ENCODE assay signal across 27 cellular contexts in genomic region chr12:116926283-116927243, GRCh38. TPM values are rescaled to one million over a fixed set of nuclear protein-coding genes. Genes with fewer than 3 reads are reported as not detected.
DNase-seq lines count a peak whose midpoint lies in the region; ATAC-seq and TF ChIP-seq lines count a peak whose summit lies in the region.
"Had no signal": no experiment of that assay in that cellular context is flagged by ENCODE, and none has a peak within 500 bp of the region (broad histone marks: within the 10 kb centered on the region; RNA-seq: fewer than 3 reads in every experiment).

No MANE protein-coding gene starts in this region.

- POLR2A ChIA-PET in IMR-90 (lab: Charles Lee; ENCODE audit: unreplicated experiment): no interaction called here
- POLR2A ChIA-PET in naive thymus-derived CD8-positive, alpha-beta T cell (lab: Charles Lee): no interaction called here

- DNase-seq in IMR-90: no peak
- no peak for DNase-seq in endodermal cell
- no peak for DNase-seq in naive thymus-derived CD8-positive, alpha-beta T cell
- no peak for DNase-seq in stimulated activated naive CD4-positive, alpha-beta T cell (lab: John Stamatoyannopoulos, UW)
- no peak for DNase-seq in KBM-7
- DNase-seq in NOMO-1 (lab: John Stamatoyannopoulos, UW; ENCODE audit: unreplicated experiment in 2 of 2): no peak
- DNase-seq: activated gamma-delta T cell; CD4-positive, alpha-beta T cell; foreskin melanocyte; GM23248; MV-4-11; natural killer cell; NCI-H187 treated with DMSO at 0.1 percent for 48 hours; NCI-H226; NCI-H774; PC-9; SJCRH30; small intestine; stimulated activated naive CD8-positive, alpha-beta T cell treated with anti-CD3 and anti-CD28 coated beads, Interleukin-15, Interleukin-2, amounts not matched to agents 100 U/mL and 50 U/mL, for 24 hours; transverse colon had no signal

- 0 out of 2 replicates have a peak overlapping the region, but pooled peaks have one; percentile 25 for H3K23ac ChIP-seq in IMR-90 (ENCODE audit: low read depth, low read length)

- H3K4me1 Mint-ChIP-seq in endodermal cell: peaks cover 43% of the 10 kb centered on the region
- peaks cover 29 to 80% (median 66%) of the 10 kb centered on the region in 4 donors for H3K4me1 Mint-ChIP-seq in naive thymus-derived CD8-positive, alpha-beta T cell

- no peak overlapping the region for H3K4ac ChIP-seq in IMR-90 (ENCODE audit: low read depth, low read length)

- no peak overlapping the region for H3K4me3 Mint-ChIP-seq in endodermal cell
- peak overlapping the region in 7 of 10 donors; percentile 22 to 68 (median 46) for H3K4me3 Mint-ChIP-seq in naive thymus-derived CD8-positive, alpha-beta T cell
- H3K4me3 Mint-ChIP-seq: CD4-positive, alpha-beta T cell; dendritic cell treated with granulocyte-macrophage colony-stimulating factor and Interleukin-4, amounts not matched to agents 40 ng/mL and 50 ng/mL, for 4 days; memory B cell; natural killer cell; T-helper 1 cell treated with Interleukin-12 subunit alpha and Interleukin-12 subunit beta and Interleukin-4 antibody, amounts not matched to agents 30 μg/mL and 1 μg/mL, for 36 hours had no signal

- TF ChIP-seq CTCF in IMR-90 (conservative IDR thresholded peaks at IDR 0.05; ENCODE audit: low read depth, low read length): no peak
- TF ChIP-seq CTCF in endodermal cell (conservative IDR thresholded peaks at IDR 0.05): peak; percentile 50

- H2AK9ac ChIP-seq in IMR-90 (replicated peaks; ENCODE audit: low read depth, low read length, poor library complexity): no peak overlapping the region

- peaks cover 27% of the 10 kb centered on the region; the same call in 1 of the 2 replicates for H3K9me1 ChIP-seq in IMR-90 (ENCODE audit: insufficient read depth, low read length)

- H3K9me3 ChIP-seq in BLaER1 treated with 17β-estradiol and CSF1 and Interleukin-3, amounts not matched to agents 10 nM and 100 nM (replicated peaks in 1 of 11): peaks cover 0 to 5% (median 0%) of the 10 kb centered on the region in 11 experiments; a peak in 3 of 22 replicates
- H3K9me3 ChIP-seq in IMR-90 (ENCODE audit: control insufficient read depth, insufficient read depth, low read length): no peaks in the 10 kb centered on the region
- no peaks in the 10 kb centered on the region for H3K9me3 ChIP-seq in endodermal cell (ENCODE audit: control insufficient read depth, low read length)
- H3K9me3 ChIP-seq: prostate gland, SJCRH30, transverse colon had no signal

- intact Hi-C loops in IMR-90 (cut with micrococcal nuclease): no loop called here

- H3K9me3 Mint-ChIP-seq in endodermal cell: no peaks in the 10 kb centered on the region
- H3K9me3 Mint-ChIP-seq in naive thymus-derived CD8-positive, alpha-beta T cell: no peaks in the 10 kb centered on the region
- H3K9me3 Mint-ChIP-seq: CD4-positive, alpha-beta T cell; dendritic cell treated with granulocyte-macrophage colony-stimulating factor and Interleukin-4, amounts not matched to agents 40 ng/mL and 50 ng/mL, for 4 days; memory B cell; natural killer cell; T-helper 1 cell treated with Interleukin-12 subunit alpha and Interleukin-12 subunit beta and Interleukin-4 antibody, amounts not matched to agents 30 μg/mL and 1 μg/mL, for 36 hours had no signal

- H4K8ac ChIP-seq in IMR-90 (ENCODE audit: low read depth in 2 of 2, low read length in 2 of 2): no peak overlapping the region

- H2BK15ac ChIP-seq in IMR-90 (ENCODE audit: low read depth, low read length): no peak overlapping the region

- H4K91ac ChIP-seq in IMR-90 (ENCODE audit: insufficient read depth, low read depth, low read length): no peak overlapping the region

- H3K36me3 Mint-ChIP-seq in endodermal cell (ENCODE audit: low read depth): peaks cover 26% of the 10 kb centered on the region
- peaks cover 0 to 34% (median 15%) of the 10 kb centered on the region in 3 donors for H3K36me3 Mint-ChIP-seq in naive thymus-derived CD8-positive, alpha-beta T cell

- in situ Hi-C loops in IMR-90 (cut with MboI; ENCODE audit: low sequenced_read_pairs): no loop called here
- in situ Hi-C loops in KBM-7 (cut with MboI; ENCODE audit: low pct_unique_long_range_greater_than_20kb, low sequenced_read_pairs): no loop called here

- H3K56ac ChIP-seq in IMR-90 (ENCODE audit: extremely low read depth, insufficient read depth, low read length): no peak overlapping the region

- no peak overlapping the region for H3K4me3 ChIP-seq in BLaER1 treated with 17β-estradiol and CSF1 and Interleukin-3, amounts not matched to agents 10 nM and 100 nM
- no peak overlapping the region for H3K4me3 ChIP-seq in IMR-90 (ENCODE audit: insufficient read depth, low read depth, low read length)
- H3K4me3 ChIP-seq in endodermal cell (ENCODE audit: low read length): no peak overlapping the region
- H3K4me3 ChIP-seq: GM23248, PC-9, prostate gland, SJCRH30, transverse colon had no signal

- no peak for TF ChIP-seq POLR2A in IMR-90 (IDR thresholded peaks at IDR 0.05; ENCODE audit: low read depth, low read length)

- CTCF ChIA-PET in IMR-90 (lab: Yijun Ruan, JAX): no interaction called here

- peak overlapping the region in 9 of 11 experiments; percentile 1 to 86 (median 54); a peak in 13 of 22 replicates for H3K4me2 ChIP-seq in BLaER1 treated with 17β-estradiol and CSF1 and Interleukin-3, amounts not matched to agents 10 nM and 100 nM
- H3K4me2 ChIP-seq in IMR-90 (ENCODE audit: low read depth, low read length): no peak overlapping the region
- H3K4me2 ChIP-seq: PC-9 had no signal

- dilution Hi-C loops in IMR-90 (cut with HindIII; ENCODE audit: low sequenced_read_pairs, unreplicated experiment): no loop called here

- no peaks in the 10 kb centered on the region for H3K27me3 Mint-ChIP-seq in endodermal cell (ENCODE audit: insufficient read depth)
- H3K27me3 Mint-ChIP-seq in naive thymus-derived CD8-positive, alpha-beta T cell: no peaks in the 10 kb centered on the region
- H3K27me3 Mint-ChIP-seq: CD4-positive, alpha-beta T cell; dendritic cell treated with granulocyte-macrophage colony-stimulating factor and Interleukin-4, amounts not matched to agents 40 ng/mL and 50 ng/mL, for 4 days; memory B cell had no signal

- peaks cover 13 to 69% (median 41%) of the 10 kb centered on the region in 11 experiments; a peak in 21 of 22 replicates for H3K36me3 ChIP-seq in BLaER1 treated with 17β-estradiol and CSF1 and Interleukin-3, amounts not matched to agents 10 nM and 100 nM
- H3K36me3 ChIP-seq in IMR-90 (ENCODE audit: control insufficient read depth, insufficient read depth, low read length) (peaks cover 10% of the 10 kb centered on the region), endodermal cell (ENCODE audit: control insufficient read depth, insufficient read depth, low read length) (peaks cover 9% of the 10 kb centered on the region)
- H3K36me3 ChIP-seq: prostate gland had no signal

- peaks cover 24 to 67% of the 10 kb centered on the region in 2 experiments for H3K79me1 ChIP-seq in IMR-90 (ENCODE audit: low read depth in 1 of 2, low read length in 2 of 2)

- 100% methylated on average over 2 of the region's 8 CpGs; no CpG with 5 or more reads in 1 of the 2 experiments for WGBS in IMR-90 (ENCODE audit: extremely low coverage in 2 of 2, insufficient read length in 1 of 2), 2 experiments
- WGBS in endodermal cell (ENCODE audit: insufficient coverage in 1 of 2, insufficient read length in 1 of 2), 2 experiments: 86 to 88% methylated on average over 7 to 8 of the region's 8 CpGs

- no peak for TF ChIP-seq RAD21 in IMR-90 (IDR thresholded peaks at IDR 0.05; ENCODE audit: low read length)

- H2BK20ac ChIP-seq in IMR-90 (ENCODE audit: low read depth, low read length): no peak overlapping the region

- no peak overlapping the region for H3K18ac ChIP-seq in IMR-90 (ENCODE audit: low read depth, low read length)

- H2BK5ac ChIP-seq in IMR-90 (ENCODE audit: low read depth, low read length, poor library complexity, severe bottlenecking): no peak overlapping the region

- H3K27ac ChIP-seq in BLaER1 treated with 17β-estradiol and CSF1 and Interleukin-3, amounts not matched to agents 10 nM and 100 nM: no peak overlapping the region
- H3K27ac ChIP-seq in IMR-90 (ENCODE audit: insufficient read depth, low read length) (no peak overlapping the region), endodermal cell (ENCODE audit: low read depth, low read length) (no peak overlapping the region)
- H3K27ac ChIP-seq: epithelial cell of prostate, GM23248, PC-9, prostate gland, SJCRH30 had no signal

- no peak overlapping the region for H2BK120ac ChIP-seq in IMR-90 (ENCODE audit: low read depth, low read length)

- no peak overlapping the region for H2AFZ ChIP-seq in IMR-90 (replicated peaks; ENCODE audit: low read length, poor library complexity)
- H2AFZ ChIP-seq: GM23248, PC-9 had no signal

- ATAC-seq in IMR-90 (ENCODE audit: low read depth): no peak
- ATAC-seq in naive thymus-derived CD8-positive, alpha-beta T cell: no peak
- no peak for ATAC-seq in GM19351 (IDR thresholded peaks at IDR 0.05; ENCODE audit: unreplicated experiment)
- ATAC-seq: natural killer cell; stimulated activated naive CD8-positive, alpha-beta T cell treated with anti-CD3 and anti-CD28 coated beads, Interleukin-15, Interleukin-2, amounts not matched to agents 100 U/mL and 50 U/mL, for 24 hours had no signal

- peaks cover 22 to 58% (median 45%) of the 10 kb centered on the region in 11 experiments; a peak in 17 of 22 replicates for H4K20me1 ChIP-seq in BLaER1 treated with 17β-estradiol and CSF1 and Interleukin-3, amounts not matched to agents 10 nM and 100 nM
- peaks cover 39% of the 10 kb centered on the region for H4K20me1 ChIP-seq in IMR-90 (ENCODE audit: insufficient read depth, low read length)

- H4K5ac ChIP-seq in IMR-90 (ENCODE audit: low read depth, low read length): no peak overlapping the region

- H3K9ac ChIP-seq in BLaER1 treated with 17β-estradiol and CSF1 and Interleukin-3, amounts not matched to agents 10 nM and 100 nM: no peak overlapping the region
- H3K9ac ChIP-seq in IMR-90 (ENCODE audit: low read depth, low read length) (no peak overlapping the region), endodermal cell (ENCODE audit: extremely low read depth, low read length, poor library complexity, severe bottlenecking) (no peak overlapping the region)
- H3K9ac ChIP-seq: GM23248 had no signal

- H3K27me3 ChIP-seq in BLaER1 treated with 17β-estradiol and CSF1 and Interleukin-3, amounts not matched to agents 10 nM and 100 nM: no peaks in the 10 kb centered on the region
- H3K27me3 ChIP-seq in IMR-90 (ENCODE audit: control insufficient read depth, insufficient read depth, low read length) (no peaks in the 10 kb centered on the region), endodermal cell (ENCODE audit: control insufficient read depth, insufficient read depth, low read length, poor library complexity, severe bottlenecking) (no peaks in the 10 kb centered on the region)
- H3K27me3 ChIP-seq: SJCRH30, transverse colon had no signal

- H3K27ac Mint-ChIP-seq in endodermal cell: no peak overlapping the region
- peak overlapping the region in 4 of 10 donors; percentile 18 to 29 (median 28) for H3K27ac Mint-ChIP-seq in naive thymus-derived CD8-positive, alpha-beta T cell
- H3K27ac Mint-ChIP-seq: CD4-positive, alpha-beta T cell; dendritic cell treated with granulocyte-macrophage colony-stimulating factor and Interleukin-4, amounts not matched to agents 40 ng/mL and 50 ng/mL, for 4 days; memory B cell; natural killer cell; T-helper 1 cell treated with Interleukin-12 subunit alpha and Interleukin-12 subunit beta and Interleukin-4 antibody, amounts not matched to agents 30 μg/mL and 1 μg/mL, for 36 hours had no signal

- no TSS peak for BruUV-seq in IMR-90 (replicated peaks; lab: Mats Ljungman, UMichigan)

- H3K4me1 ChIP-seq in BLaER1 treated with 17β-estradiol and CSF1 and Interleukin-3, amounts not matched to agents 10 nM and 100 nM: peaks cover 47 to 83% (median 62%) of the 10 kb centered on the region in 10 experiments
- H3K4me1 ChIP-seq in IMR-90 (ENCODE audit: control insufficient read depth, insufficient read depth, low read length) (peaks cover 9% of the 10 kb centered on the region), endodermal cell (ENCODE audit: control insufficient read depth, insufficient read depth, low read length) (peaks cover 14% of the 10 kb centered on the region)
- H3K4me1 ChIP-seq: prostate gland had no signal

- no peak overlapping the region for H2AK5ac ChIP-seq in IMR-90 (ENCODE audit: low read depth, low read length)

- no peak overlapping the region for H3K14ac ChIP-seq in IMR-90 (replicated peaks; ENCODE audit: low read depth, low read length)

RNA-seq across cellular contexts. Expression of gene FBXW8, which starts 15.8 kb away (rescaled TPM):
- total RNA-seq in IMR-90 (2012; rRNA removed) (23.6 and 25.8 TPM in 2 replicates), endodermal cell (10 to 100 TPM; 26.1 to 34.7 TPM)
- 18.6 and 20.3 TPM in 2 replicates for polyA plus RNA-seq in IMR-90 (2012; rRNA removed)
- 10.6 and 17.8 TPM in 2 replicates for polyA plus RNA-seq in IMR-90 (2012; cell fraction: cytosol; rRNA removed)
- 33.2 and 40.4 TPM in 2 replicates for polyA plus RNA-seq in IMR-90 (2012; cell fraction: nucleus; rRNA removed; ENCODE audit: low replicate concordance)
- 19.8 TPM for polyA plus RNA-seq in endodermal cell (2013, experiment 1 of 2)
- polyA plus RNA-seq in endodermal cell (2013, experiment 2 of 2): 19.2 TPM
- total RNA-seq in naive thymus-derived CD8-positive, alpha-beta T cell: 10 to 100 TPM; 17.0 to 18.3 TPM
- polyA plus RNA-seq in naive thymus-derived CD8-positive, alpha-beta T cell: 1 to 10 TPM; 5.3 to 9.0 (median 6.4) TPM

RNA-seq across cellular contexts. Expression of gene HRK, which starts 45.3 kb away (rescaled TPM):
- not detected in 2 replicates for total RNA-seq in IMR-90 (2012; rRNA removed)
- not detected in 2 replicates for polyA plus RNA-seq in IMR-90 (2012; rRNA removed)
- polyA plus RNA-seq in IMR-90 (2012; cell fraction: cytosol; rRNA removed): not detected in 2 replicates
- not detected in 2 replicates for polyA plus RNA-seq in IMR-90 (2012; cell fraction: nucleus; rRNA removed; ENCODE audit: low replicate concordance)
- total RNA-seq in endodermal cell: 1 to 10 TPM; 1.4 to 1.6 TPM
- 1.0 TPM for polyA plus RNA-seq in endodermal cell (2013, experiment 1 of 2)
- polyA plus RNA-seq in endodermal cell (2013, experiment 2 of 2): 0.54 TPM
- total RNA-seq in naive thymus-derived CD8-positive, alpha-beta T cell: under 1 TPM; 0.13 to 0.30 TPM
- polyA plus RNA-seq in naive thymus-derived CD8-positive, alpha-beta T cell: not detected
- total RNA-seq: CD4-positive, alpha-beta T cell; GM23248 had no signal
- polyA plus RNA-seq: GM23248 had no signal
